In the genomic region with DNA sequence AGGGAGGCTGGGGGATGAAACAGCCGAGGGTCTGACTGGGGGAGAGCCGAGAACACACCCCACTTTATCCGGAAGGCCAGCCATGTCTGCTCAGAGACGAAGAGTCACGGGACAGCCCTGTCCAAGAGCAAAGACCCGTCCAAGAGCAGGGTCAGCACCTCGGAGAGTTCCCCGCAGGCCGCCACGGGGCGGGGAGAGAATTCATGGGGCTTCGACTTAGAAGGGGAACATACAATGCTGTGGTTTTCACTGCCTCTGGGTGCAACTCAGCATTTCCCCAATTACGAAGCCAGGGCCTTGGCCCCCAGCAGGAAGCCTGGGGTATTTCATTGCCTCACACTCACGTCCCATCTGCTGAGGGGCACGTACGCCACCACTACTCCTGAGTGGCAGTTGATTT, we compare ENCODE assay signal across 1 cellular context.
TF ChIP-seq lines count a peak whose summit lies in the region.

No MANE protein-coding gene starts in this region.

TF ChIP-seq in WTC11, 78 proteins besides CTCF, POLR2A, EP300 and RAD21 (continued from another document):
- TF ChIP-seq FOXK1 (CRISPR knock-in tag; IDR thresholded peaks at IDR 0.05) (peak; percentile 70; the same call in 1 of the 2 replicates), SMAD3 (CRISPR knock-in tag; IDR thresholded peaks at IDR 0.05; ENCODE audit: borderline replicate concordance) (peak; percentile 66; the same call in 1 of the 2 replicates), SMAD4 (CRISPR knock-in tag; IDR thresholded peaks at IDR 0.05) (peak; percentile 33; the same call in 1 of the 2 replicates), MLX (CRISPR knock-in tag; IDR thresholded peaks at IDR 0.05) (no peak), FOXP1 (CRISPR knock-in tag; IDR thresholded peaks at IDR 0.05; ENCODE audit: borderline replicate concordance) (peak; percentile 62; the same call in 1 of the 2 replicates), TEAD1 (CRISPR knock-in tag; IDR thresholded peaks at IDR 0.05) (peak; percentile 48; the same call in 1 of the 2 replicates), CDX4 (CRISPR knock-in tag; IDR thresholded peaks at IDR 0.05; ENCODE audit: borderline replicate concordance) (no peak), ETV6 (CRISPR knock-in tag; IDR thresholded peaks at IDR 0.05) (peak; percentile 44; the same call in 1 of the 2 replicates)
- TF ChIP-seq, protein P1, sequence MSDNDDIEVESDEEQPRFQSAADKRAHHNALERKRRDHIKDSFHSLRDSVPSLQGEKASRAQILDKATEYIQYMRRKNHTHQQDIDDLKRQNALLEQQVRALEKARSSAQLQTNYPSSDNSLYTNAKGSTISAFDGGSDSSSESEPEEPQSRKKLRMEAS (CRISPR knock-in tag; IDR thresholded peaks at IDR 0.05) = peak; percentile 47; the same call in 1 of the 2 replicates
TF ChIP-seq in WTC11: peak in this region for 18.
